ENCODE assay signal across 1 cellular context in the genomic region with DNA sequence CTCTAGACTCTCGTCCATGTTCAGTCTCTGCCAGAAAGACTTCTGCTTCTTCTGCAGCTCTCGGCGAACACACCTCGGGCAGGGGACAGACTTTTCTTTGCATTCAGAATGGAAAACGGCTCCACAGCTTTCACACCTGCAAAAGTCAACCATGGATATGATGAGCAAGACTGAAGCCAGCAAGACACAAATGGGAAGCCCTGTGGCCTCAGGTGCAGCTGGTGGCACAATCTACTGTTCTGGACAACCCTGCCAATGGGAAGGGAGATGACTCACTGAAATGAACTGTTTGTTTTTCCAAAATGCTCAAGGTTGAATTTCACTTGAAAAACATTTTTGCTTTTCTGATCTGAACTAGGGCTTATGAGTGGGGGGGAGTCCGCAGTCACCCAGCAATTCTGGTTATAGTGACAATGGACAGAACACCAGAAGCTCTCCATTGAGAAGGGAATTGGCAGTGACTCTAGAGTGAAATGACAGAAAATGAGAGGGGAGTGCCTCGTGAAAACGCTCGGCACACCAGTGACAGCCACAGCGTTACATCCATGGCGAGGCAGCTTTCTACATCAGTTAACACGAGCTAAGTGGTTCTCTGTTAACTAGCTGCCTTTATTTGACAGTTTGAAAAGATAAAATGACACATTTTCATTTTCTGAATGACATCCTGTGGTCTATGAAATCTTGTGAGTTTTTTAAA.
TF ChIP-seq lines count a peak whose summit lies in the region.

No MANE protein-coding gene starts in this region.

TF ChIP-seq in liver, 16 proteins besides CTCF, POLR2A, EP300 and RAD21 (continued from another document):
- TF ChIP-seq GABPA (IDR thresholded peaks at IDR 0.05 in 1 of 2, conservative IDR thresholded peaks at IDR 0.05 in 1 of 2) (no peak), NR2F2 (IDR thresholded peaks at IDR 0.05) (no peak), SP1 (IDR thresholded peaks at IDR 0.05) (peak; percentile 41), YY1 (IDR thresholded peaks at IDR 0.05) (peak; percentile 62), HNF4G (IDR thresholded peaks at IDR 0.05) (no peak), TAF1 (conservative IDR thresholded peaks at IDR 0.05) (no peak), MAX (IDR thresholded peaks at IDR 0.05) (peak; percentile 57), FOXA1 (IDR thresholded peaks at IDR 0.05) (no peak), ZBTB33 (IDR thresholded peaks at IDR 0.05) (peak; percentile 18)
